Comparison of ENCODE assay signal across 14 cellular contexts in the genomic region with DNA sequence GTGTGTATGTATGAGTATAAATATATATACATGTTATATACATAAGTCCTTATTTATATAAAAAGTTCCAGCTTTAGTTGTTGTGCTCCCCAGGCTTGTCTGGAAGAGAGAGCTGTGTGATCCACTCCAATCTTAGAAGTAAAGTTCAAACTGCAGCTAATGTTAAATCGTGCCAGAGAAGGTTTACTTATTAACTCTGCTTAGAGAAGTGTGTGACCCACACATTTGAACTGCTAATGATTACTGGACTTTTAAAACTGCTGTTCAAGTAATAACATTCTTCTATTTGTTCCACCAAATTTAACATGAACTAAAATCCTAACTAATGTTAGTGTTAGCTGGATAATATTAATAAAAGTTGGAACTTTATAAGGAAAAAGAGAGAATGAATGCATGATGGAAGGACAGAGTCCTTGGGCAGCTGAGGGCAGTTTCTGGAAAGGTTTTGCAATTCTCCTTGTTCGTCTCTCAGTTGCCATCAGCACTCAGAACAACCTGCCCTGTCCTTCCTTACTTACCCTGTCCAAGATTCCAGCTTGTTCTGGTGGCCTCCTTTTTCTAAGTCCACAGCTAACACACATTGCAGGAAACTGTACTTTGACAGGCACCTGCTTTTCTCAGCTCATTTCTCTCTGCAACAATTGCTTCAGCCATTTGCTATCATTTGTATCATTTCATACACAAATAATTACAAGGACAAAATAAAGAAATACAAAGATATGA.
DNase-seq lines count a peak whose midpoint lies in the region; ATAC-seq, FAIRE-seq and TF ChIP-seq lines count a peak whose summit lies in the region.
"Had no signal": no experiment of that assay in that cellular context is flagged by ENCODE, and none has a peak within 500 bp of the region (broad histone marks: within the 10 kb centered on the region; RNA-seq: fewer than 3 reads in every experiment).

No MANE protein-coding gene starts in this region.

- no peaks in the 10 kb centered on the region for H3K27me3 Mint-ChIP-seq in activated CD4-positive, alpha-beta memory T cell treated with anti-CD3 and anti-CD28 coated beads for 36 hours

- H3K4me1 ChIP-seq in adrenal gland (replicated peaks in 1 of 2): peaks cover 14 to 27% of the 10 kb centered on the region in 2 donors
- H3K4me1 ChIP-seq in muscle layer of duodenum (ENCODE audit: control insufficient read depth in 1 of 2, insufficient read depth in 2 of 2, low read length in 2 of 2): peaks cover 0 to 5% of the 10 kb centered on the region in 2 donors
- H3K4me1 ChIP-seq in Karpas-422 (ENCODE audit: low read length): peaks cover 34% of the 10 kb centered on the region

- H3K4me3 ChIP-seq in adrenal gland (no peak overlapping the region), muscle layer of duodenum (ENCODE audit: low read depth in 1 of 2, low read length in 2 of 2) (no peak overlapping the region), Karpas-422 (ENCODE audit: low read length) (no peak overlapping the region)
- H3K4me3 ChIP-seq: heart right ventricle had no signal

- no peaks in the 10 kb centered on the region for H3K36me3 ChIP-seq in adrenal gland (replicated peaks in 1 of 2)
- H3K36me3 ChIP-seq in muscle layer of duodenum (ENCODE audit: control insufficient read depth in 1 of 2, insufficient read depth in 2 of 2, low read length in 2 of 2): no peaks in the 10 kb centered on the region
- H3K36me3 ChIP-seq in Karpas-422 (ENCODE audit: insufficient read depth, low read length): no peaks in the 10 kb centered on the region
- H3K36me3 ChIP-seq: heart right ventricle had no signal

- H3K27ac Mint-ChIP-seq in activated CD4-positive, alpha-beta memory T cell treated with anti-CD3 and anti-CD28 coated beads for 36 hours: no peak overlapping the region
- H3K27ac Mint-ChIP-seq: activated CD8-positive, alpha-beta T cell treated with anti-CD3 and anti-CD28 coated beads, Interleukin-2, amount 10 ng/mL, durations not matched to agents 7 days and 5 days had no signal

- H3K9ac ChIP-seq in Karpas-422 (ENCODE audit: low read length): no peak overlapping the region

- ATAC-seq in HG02759 (IDR thresholded peaks at IDR 0.05; ENCODE audit: unreplicated experiment): peak; percentile 48
- ATAC-seq: activated CD8-positive, alpha-beta T cell treated with anti-CD3 and anti-CD28 coated beads, Interleukin-2, amount 10 ng/mL, durations not matched to agents 7 days and 5 days; heart right ventricle had no signal

- H3K4me3 Mint-ChIP-seq in activated CD4-positive, alpha-beta memory T cell treated with anti-CD3 and anti-CD28 coated beads for 36 hours: no peak overlapping the region
- H3K4me3 Mint-ChIP-seq: activated CD8-positive, alpha-beta T cell treated with anti-CD3 and anti-CD28 coated beads, Interleukin-2, amount 10 ng/mL, durations not matched to agents 7 days and 5 days had no signal

- DNase-seq in GM18507 (ENCODE audit: extremely low spot score, insufficient read length, low read depth) (no peak), adrenal gland (peak in 2 of 7 donors; percentile 34 to 44), AG08395 (ENCODE audit: low spot score) (no peak), Karpas-422 (no peak), NCI-H2171 treated with DMSO at 0.1 percent for 48 hours (lab: John Stamatoyannopoulos, UW) (no peak)
- no peak for DNase-seq in activated CD4-positive, alpha-beta memory T cell treated with anti-CD3 and anti-CD28 coated beads for 36 hours
- DNase-seq: activated CD8-positive, alpha-beta T cell treated with anti-CD3 and anti-CD28 coated beads, Interleukin-2, amount 10 ng/mL, durations not matched to agents 7 days and 5 days; activated gamma-delta T cell; heart right ventricle; mesendoderm; NCI-H1092 had no signal

- H3K9me3 ChIP-seq in adrenal gland (replicated peaks in 1 of 3) (no peaks in the 10 kb centered on the region), muscle layer of duodenum (ENCODE audit: control insufficient read depth in 1 of 2, low read length in 2 of 2) (no peaks in the 10 kb centered on the region), Karpas-422 (ENCODE audit: low read length) (no peaks in the 10 kb centered on the region)
- H3K9me3 ChIP-seq: heart right ventricle had no signal

- no peak overlapping the region for H2AFZ ChIP-seq in Karpas-422 (ENCODE audit: low read length)

- H3K4me2 ChIP-seq in Karpas-422 (ENCODE audit: low read depth, low read length, poor library complexity, severe bottlenecking): no peak overlapping the region

- no peaks in the 10 kb centered on the region for H4K20me1 ChIP-seq in Karpas-422 (ENCODE audit: insufficient read depth, low read depth, low read length)

- peak; percentile 87 for FAIRE-seq in GM18507 (lab: Jason Lieb, UNC)

- no peaks in the 10 kb centered on the region for H3K9me3 Mint-ChIP-seq in activated CD4-positive, alpha-beta memory T cell treated with anti-CD3 and anti-CD28 coated beads for 36 hours

- TF ChIP-seq CTCF in adrenal gland (IDR thresholded peaks at IDR 0.05): no peak

- 9 to 15% (median 11%) methylated on average over 2 of the region's 2 CpGs for WGBS in adrenal gland, 4 donors

- POLR2A ChIA-PET in activated CD4-positive, alpha-beta memory T cell treated with anti-CD3 and anti-CD28 coated beads for 36 hours (lab: Charles Lee): interaction anchor here (1.3 kb wide), 1 partner anchor 33 kb away, joined by 4 read pairs; no protein-coding TSS in a partner anchor

- H3K79me2 ChIP-seq in Karpas-422 (ENCODE audit: low read length): no peaks in the 10 kb centered on the region

- TF ChIP-seq POLR2A in adrenal gland (IDR thresholded peaks at IDR 0.05): no peak

- H3K27ac ChIP-seq in adrenal gland (peak overlapping the region in 4 of 5 donors; percentile 7 to 58 (median 31)), muscle layer of duodenum (ENCODE audit: low read length) (peak overlapping the region; percentile 9), Karpas-422 (ENCODE audit: low read length) (no peak overlapping the region)
- H3K27ac ChIP-seq: C4-2B, heart right ventricle had no signal

- CTCF ChIA-PET in activated CD4-positive, alpha-beta memory T cell treated with anti-CD3 and anti-CD28 coated beads for 36 hours (lab: Charles Lee): no interaction called here

- intact Hi-C loops in adrenal gland (cut with DNase I): no loop called here
- intact Hi-C loops in activated CD4-positive, alpha-beta memory T cell treated with anti-CD3 and anti-CD28 coated beads for 36 hours (cut with micrococcal nuclease): no loop called here

- H3K4me1 Mint-ChIP-seq in activated CD4-positive, alpha-beta memory T cell treated with anti-CD3 and anti-CD28 coated beads for 36 hours (ENCODE audit: low read depth): peaks cover 28% of the 10 kb centered on the region

- no peaks in the 10 kb centered on the region for H3K9me2 ChIP-seq in Karpas-422 (replicated peaks; ENCODE audit: insufficient read depth, low read length)

- no peaks in the 10 kb centered on the region for H3K36me3 Mint-ChIP-seq in activated CD4-positive, alpha-beta memory T cell treated with anti-CD3 and anti-CD28 coated beads for 36 hours

- H3K27me3 ChIP-seq in adrenal gland (no peaks in the 10 kb centered on the region), muscle layer of duodenum (ENCODE audit: low read depth, low read length) (no peaks in the 10 kb centered on the region), Karpas-422 (ENCODE audit: low read length) (no peaks in the 10 kb centered on the region)
- H3K27me3 ChIP-seq: heart right ventricle had no signal
